ENCODE assay signal across 1 cellular context in genomic region chr2:41940715-41941114, GRCh38.
A peak's percentile ranks its signal among the peaks of the same experiment; 100 is the strongest.
TF ChIP-seq lines count a peak whose summit lies in the region.

No MANE protein-coding gene starts in this region.

TF ChIP-seq in K562, 482 proteins besides CTCF, POLR2A, EP300 and RAD21:
- TF ChIP-seq HOXB6 (CRISPR knock-in tag; IDR thresholded peaks at IDR 0.05; ENCODE audit: borderline replicate concordance): no peak
- no peak for TF ChIP-seq ZZZ3 (IDR thresholded peaks at IDR 0.05)
- peak; percentile 65; the same call in 1 of the 2 replicates for TF ChIP-seq PKNOX1 (IDR thresholded peaks at IDR 0.05)
- TF ChIP-seq POLR2G (IDR thresholded peaks at IDR 0.05; ENCODE audit: low read depth, low read length): no peak
- no peak for TF ChIP-seq SP1 (CRISPR knock-in tag; IDR thresholded peaks at IDR 0.05)
- TF ChIP-seq RCOR1 (IDR thresholded peaks at IDR 0.05; ENCODE audit: borderline replicate concordance in 1 of 2, low read depth in 2 of 2, low read length in 2 of 2): no peak
- TF ChIP-seq VEZF1 (CRISPR knock-in tag; IDR thresholded peaks at IDR 0.05): peak; percentile 33; the same call in 1 of the 2 replicates
- no peak for TF ChIP-seq NFE2L1 (tag; IDR thresholded peaks at IDR 0.05; ENCODE audit: borderline replicate concordance, low read depth)
- TF ChIP-seq EGR1 (conservative IDR thresholded peaks at IDR 0.05): peak; percentile 67
